In genomic region chr12:19030180-19030579, GRCh38 we compare ENCODE assay signal across 16 cellular contexts.
DNase-seq lines count a peak whose midpoint lies in the region; ATAC-seq and TF ChIP-seq lines count a peak whose summit lies in the region.
"Had no signal": no experiment of that assay in that cellular context is flagged by ENCODE, and none has a peak within 500 bp of the region (broad histone marks: within the 10 kb centered on the region; RNA-seq: fewer than 3 reads in every experiment).

No MANE protein-coding gene starts in this region.

- H3K4me1 ChIP-seq in foreskin keratinocyte = peaks cover 19% of the 10 kb centered on the region
- H3K4me1 ChIP-seq: BE2C had no signal

- in situ Hi-C loops in astrocyte of the cerebellum (cut with HindIII; ENCODE audit: low sequenced_read_pairs) = no loop called here

- TF ChIP-seq CTCF in astrocyte of the cerebellum (IDR thresholded peaks at IDR 0.05; ENCODE audit: low read depth, low read length, missing control alignments) = no peak
- TF ChIP-seq CTCF in foreskin keratinocyte (conservative IDR thresholded peaks at IDR 0.05) = no peak

- ATAC-seq in Right ventricle myocardium superior (ENCODE audit: poor library complexity) (peak; percentile 51), left ventricle myocardium superior (no peak), foreskin keratinocyte (peak; percentile 31)
- ATAC-seq: K562 had no signal

- H3K4me3 ChIP-seq in astrocyte of the cerebellum (ENCODE audit: low read depth, low read length) = no peak overlapping the region
- H3K4me3 ChIP-seq: K562 had no signal

- intact Hi-C loops in Right ventricle myocardium superior (cut with DNase I) = no loop called here
- intact Hi-C loops in left ventricle myocardium superior (cut with micrococcal nuclease) = loop anchor here (10.0 kb wide), 1 partner anchor 155 kb away; no protein-coding TSS in a partner anchor

- no peak for DNase-seq in Right ventricle myocardium superior
- DNase-seq in left ventricle myocardium superior = no peak
- peak; percentile 20 for DNase-seq in astrocyte of the cerebellum (ENCODE audit: low read depth)
- peak; percentile 48 to 76 for DNase-seq in foreskin keratinocyte
- no peak for DNase-seq in NCI-H1436 (lab: John Stamatoyannopoulos, UW)
- no peak for DNase-seq in NCI-H526 treated with DMSO at 0.1 percent for 48 hours (lab: John Stamatoyannopoulos, UW)
- DNase-seq in stimulated activated CD4-positive, alpha-beta T cell treated with anti-CD3 and anti-CD28 coated beads, Interleukin-1b, Interleukin-23, amount 100 ng/mL, for 48 hours = no peak
- no peak for DNase-seq in DMS 273 treated with DMSO at 0.1 percent for 48 hours (lab: John Stamatoyannopoulos, UW)
- DNase-seq: 8988T; BE2C; CD4-positive, alpha-beta T cell; DMS53; GOT3; NCI-H146; NK-92 treated with Interleukin-12 subunit alpha and Interleukin-12 subunit beta, amount 100 ng/mL, for 24 hours had no signal

- no peaks in the 10 kb centered on the region for H3K27me3 ChIP-seq in foreskin keratinocyte
- H3K27me3 ChIP-seq: BE2C had no signal

- H3K27ac ChIP-seq in foreskin keratinocyte = peak overlapping the region; percentile 55

Comparison
In these comparisons a context has a peak if more than half of its experiments do, and no peak if none do; other contexts are left out.
1. DNase-seq: peak in astrocyte of the cerebellum (single experiment) and foreskin keratinocyte (2 of 2); none in Right ventricle myocardium superior (single experiment), left ventricle myocardium superior (single experiment), NCI-H1436 (single experiment), NCI-H526 treated with DMSO at 0.1 percent for 48 hours (single experiment), stimulated activated CD4-positive, alpha-beta T cell treated with anti-CD3 and anti-CD28 coated beads, Interleukin-1b, Interleukin-23, amount 100 ng/mL, for 48 hours (single experiment) and DMS 273 treated with DMSO at 0.1 percent for 48 hours (single experiment).